In the genomic region with DNA sequence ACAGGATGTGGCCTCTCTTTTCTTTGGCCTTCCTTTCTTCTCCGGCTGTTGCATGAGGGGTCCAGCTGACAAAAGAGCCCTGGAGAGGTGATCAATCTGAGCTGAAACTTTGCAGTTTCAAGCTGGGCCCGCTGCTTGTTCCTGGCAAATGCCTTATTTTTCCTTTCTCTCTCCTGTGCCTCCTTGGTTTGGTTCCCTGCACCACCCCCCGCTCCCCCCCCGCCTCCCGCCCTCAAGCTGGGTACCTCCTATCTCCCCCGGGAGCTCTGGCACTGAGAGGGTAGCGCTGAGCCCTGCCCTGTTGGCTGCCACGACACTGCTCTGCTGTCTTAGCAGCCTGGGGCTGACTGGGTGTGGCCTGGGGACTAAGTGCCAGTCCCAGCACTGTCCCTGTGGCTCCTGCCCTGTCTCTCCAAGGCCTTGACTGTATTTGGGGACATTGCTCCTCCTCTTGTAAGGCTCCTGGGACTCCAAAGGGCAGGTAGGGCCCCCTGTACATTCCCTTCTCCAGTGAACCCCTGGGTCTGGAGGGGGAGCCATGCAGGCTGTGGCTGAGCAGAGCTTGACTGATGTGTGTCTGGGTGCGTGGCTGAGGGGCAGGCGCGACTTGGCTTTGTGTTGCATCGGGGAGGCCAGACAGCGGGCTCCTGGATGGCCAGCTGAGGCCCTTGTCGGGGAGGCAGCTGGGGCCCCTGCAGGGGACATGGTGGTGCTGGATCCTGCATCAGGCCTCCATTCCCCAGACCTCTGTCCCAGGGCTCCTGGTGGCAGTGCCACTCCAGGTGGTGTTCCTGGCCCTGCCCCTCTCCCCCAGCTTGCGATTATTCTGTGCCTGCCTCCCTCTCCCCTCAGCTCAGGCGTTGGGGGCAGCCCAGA, we compare ENCODE assay signal across 8 cellular contexts. TPM values are rescaled to one million over a fixed set of nuclear protein-coding genes. Genes with fewer than 3 reads are reported as not detected.
A peak's percentile ranks its signal among the peaks of the same experiment; 100 is the strongest.
DNase-seq lines count a peak whose midpoint lies in the region; ATAC-seq and TF ChIP-seq lines count a peak whose summit lies in the region.

No MANE protein-coding gene starts in this region.

- H3K27ac Mint-ChIP-seq in activated CD4-positive, alpha-beta T cell treated with anti-CD3 and anti-CD28 coated beads, Interleukin-2, amount 10 ng/mL, durations not matched to agents 24 days and 14 days: peak overlapping the region; percentile 58

- peaks cover 9% of the 10 kb centered on the region for H3K4me1 ChIP-seq in OCI-LY3 (ENCODE audit: low read length)
- no peaks in the 10 kb centered on the region for H3K4me1 ChIP-seq in mesendoderm (ENCODE audit: control insufficient read depth, low read depth, low read length)
- no peaks in the 10 kb centered on the region for H3K4me1 ChIP-seq in upper lobe of right lung

- no peak overlapping the region for H4K5ac ChIP-seq in mesendoderm (ENCODE audit: low read length)

- H3K27ac ChIP-seq in OCI-LY3 (ENCODE audit: low read length): no peak overlapping the region
- H3K27ac ChIP-seq in mesendoderm (ENCODE audit: low read depth, low read length): no peak overlapping the region
- peak overlapping the region; percentile 24 for H3K27ac ChIP-seq in upper lobe of right lung

- H2AK5ac ChIP-seq in mesendoderm (ENCODE audit: low read length): no peak overlapping the region

- ATAC-seq in upper lobe of right lung: peak; percentile 78
- no peak for ATAC-seq in GM21423 (IDR thresholded peaks at IDR 0.05; ENCODE audit: unreplicated experiment)

- H3K79me1 ChIP-seq in mesendoderm (ENCODE audit: low read length): no peaks in the 10 kb centered on the region

- peak overlapping the region; percentile 82 for H3K4me3 ChIP-seq in OCI-LY3 (ENCODE audit: low read length)
- H3K4me3 ChIP-seq in mesendoderm (ENCODE audit: low read length): peak overlapping the region; percentile 30
- peak overlapping the region; percentile 64 for H3K4me3 ChIP-seq in upper lobe of right lung

- H3K9ac ChIP-seq in OCI-LY3 (ENCODE audit: low read length) (peak overlapping the region; percentile 80), mesendoderm (ENCODE audit: low read length) (peak overlapping the region; percentile 70)

- WGBS in mesendoderm (ENCODE audit: extremely low coverage, insufficient coverage, low lambda C conversion rate): no CpG with 5 or more reads among the region's 16 CpGs

- no peak overlapping the region for H2BK120ac ChIP-seq in mesendoderm (ENCODE audit: low read depth, low read length)

- no peak overlapping the region for H2BK5ac ChIP-seq in mesendoderm (ENCODE audit: low read length)

- H3K9me3 ChIP-seq in OCI-LY3 (ENCODE audit: insufficient read depth, low read length): no peaks in the 10 kb centered on the region
- no peaks in the 10 kb centered on the region for H3K9me3 ChIP-seq in upper lobe of right lung

- H3K18ac ChIP-seq in mesendoderm (ENCODE audit: low read length): no peak overlapping the region

- no peak overlapping the region for H3K23ac ChIP-seq in mesendoderm (ENCODE audit: low read length)

- H3K79me2 ChIP-seq in OCI-LY3 (ENCODE audit: low read length) (peaks cover 14% of the 10 kb centered on the region; the same call in 1 of the 2 replicates), mesendoderm (ENCODE audit: control insufficient read depth, insufficient read depth, low read length) (no peaks in the 10 kb centered on the region)

- H2AFZ ChIP-seq in OCI-LY3 (ENCODE audit: low read depth, low read length): no peak overlapping the region

- no peaks in the 10 kb centered on the region for H3K9me3 Mint-ChIP-seq in activated CD4-positive, alpha-beta T cell treated with anti-CD3 and anti-CD28 coated beads, Interleukin-2, amount 10 ng/mL, durations not matched to agents 24 days and 14 days

- peak; percentile 63 for DNase-seq in activated CD4-positive, alpha-beta T cell treated with anti-CD3 and anti-CD28 coated beads, Interleukin-2, amount 10 ng/mL, durations not matched to agents 24 days and 14 days
- no peak for DNase-seq in activated CD4-positive, alpha-beta T cell treated with anti-CD3 and anti-CD28 coated beads for 4 hours
- peak; percentile 22 for DNase-seq in dedifferentiated amniotic fluid mesenchymal stem cell (ENCODE audit: extremely low spot score)
- DNase-seq in mesendoderm: peak; percentile 16
- DNase-seq in upper lobe of right lung: no peak
- DNase-seq in T-helper 9 cell: no peak

- H3K56ac ChIP-seq in mesendoderm (ENCODE audit: low read length): peak overlapping the region; percentile 85

- peaks cover 5% of the 10 kb centered on the region; the same call in 1 of the 2 replicates for H4K20me1 ChIP-seq in OCI-LY3 (ENCODE audit: insufficient read depth, low read length)

- intact Hi-C loops in activated CD4-positive, alpha-beta T cell treated with anti-CD3 and anti-CD28 coated beads, Interleukin-2, amount 10 ng/mL, durations not matched to agents 24 days and 14 days (cut with micrococcal nuclease): loop anchor here (1.0 kb wide), 2 partner anchors 15 to 20 kb away; a partner anchor contains a TSS
- intact Hi-C loops in upper lobe of right lung (cut with DNase I): no loop called here

- no peaks in the 10 kb centered on the region for H3K27me3 ChIP-seq in OCI-LY3 (ENCODE audit: low read depth, low read length)
- H3K27me3 ChIP-seq in mesendoderm (ENCODE audit: insufficient read depth, low read length, poor library complexity): no peaks in the 10 kb centered on the region
- H3K27me3 ChIP-seq in upper lobe of right lung: no peaks in the 10 kb centered on the region

- H3K36me3 Mint-ChIP-seq in activated CD4-positive, alpha-beta T cell treated with anti-CD3 and anti-CD28 coated beads, Interleukin-2, amount 10 ng/mL, durations not matched to agents 24 days and 14 days (ENCODE audit: low read depth): peaks cover 14% of the 10 kb centered on the region

- peaks cover 6% of the 10 kb centered on the region for H3K4me1 Mint-ChIP-seq in activated CD4-positive, alpha-beta T cell treated with anti-CD3 and anti-CD28 coated beads, Interleukin-2, amount 10 ng/mL, durations not matched to agents 24 days and 14 days

- no peaks in the 10 kb centered on the region for H3K27me3 Mint-ChIP-seq in activated CD4-positive, alpha-beta T cell treated with anti-CD3 and anti-CD28 coated beads, Interleukin-2, amount 10 ng/mL, durations not matched to agents 24 days and 14 days

- H4K8ac ChIP-seq in mesendoderm (ENCODE audit: low read depth, low read length): no peak overlapping the region

- TF ChIP-seq CTCF in OCI-LY3 (IDR thresholded peaks at IDR 0.05; ENCODE audit: low read depth, low read length) (no peak), upper lobe of right lung (IDR thresholded peaks at IDR 0.05) (no peak)

- H3K4me3 Mint-ChIP-seq in activated CD4-positive, alpha-beta T cell treated with anti-CD3 and anti-CD28 coated beads, Interleukin-2, amount 10 ng/mL, durations not matched to agents 24 days and 14 days: peak overlapping the region; percentile 84

- no peaks in the 10 kb centered on the region for H3K36me3 ChIP-seq in OCI-LY3 (replicated peaks; ENCODE audit: low read depth, low read length)
- no peaks in the 10 kb centered on the region for H3K36me3 ChIP-seq in mesendoderm (ENCODE audit: control insufficient read depth, insufficient read depth, low read length)
- no peaks in the 10 kb centered on the region for H3K36me3 ChIP-seq in upper lobe of right lung

- peak overlapping the region; percentile 88 for H3K4me2 ChIP-seq in OCI-LY3 (ENCODE audit: low read length)
- peak overlapping the region; percentile 50 for H3K4me2 ChIP-seq in mesendoderm (ENCODE audit: low read length)

- no peak overlapping the region for H3K4ac ChIP-seq in mesendoderm (ENCODE audit: low read depth, low read length)

- H2BK15ac ChIP-seq in mesendoderm (replicated peaks; ENCODE audit: low read depth): no peak overlapping the region

RNA-seq across cellular contexts. Expression of a gene that starts 1.1 kb away (rescaled TPM):
- total RNA-seq in activated CD4-positive, alpha-beta T cell treated with anti-CD3 and anti-CD28 coated beads, Interleukin-2, amount 10 ng/mL, durations not matched to agents 24 days and 14 days: 48.3 and 55.9 TPM in 2 replicates
- 8.7 TPM for polyA plus RNA-seq in mesendoderm (2013, experiment 1 of 2)
- 8.4 TPM for polyA plus RNA-seq in mesendoderm (2013, experiment 2 of 2)
- 49.0 TPM for total RNA-seq in upper lobe of right lung

RNA-seq across cellular contexts. Expression of a gene that starts 15.3 kb away (rescaled TPM):
- 85.4 and 85.9 TPM in 2 replicates for total RNA-seq in activated CD4-positive, alpha-beta T cell treated with anti-CD3 and anti-CD28 coated beads, Interleukin-2, amount 10 ng/mL, durations not matched to agents 24 days and 14 days
- 34.4 TPM for polyA plus RNA-seq in mesendoderm (2013, experiment 1 of 2)
- polyA plus RNA-seq in mesendoderm (2013, experiment 2 of 2): 35.6 TPM
- total RNA-seq in upper lobe of right lung: 82.0 TPM

RNA-seq across cellular contexts. Expression of a gene that starts 19.9 kb away (rescaled TPM):
- 53.0 and 53.1 TPM in 2 replicates for total RNA-seq in activated CD4-positive, alpha-beta T cell treated with anti-CD3 and anti-CD28 coated beads, Interleukin-2, amount 10 ng/mL, durations not matched to agents 24 days and 14 days
- 45.4 TPM for polyA plus RNA-seq in mesendoderm (2013, experiment 1 of 2)
- 45.3 TPM for polyA plus RNA-seq in mesendoderm (2013, experiment 2 of 2)
- 15.1 TPM for total RNA-seq in upper lobe of right lung

RNA-seq across cellular contexts. Expression of a gene that starts 22.2 kb away (rescaled TPM):
- 118 and 120 TPM in 2 replicates for total RNA-seq in activated CD4-positive, alpha-beta T cell treated with anti-CD3 and anti-CD28 coated beads, Interleukin-2, amount 10 ng/mL, durations not matched to agents 24 days and 14 days
- 65.9 TPM for polyA plus RNA-seq in mesendoderm (2013, experiment 1 of 2)
- 67.9 TPM for polyA plus RNA-seq in mesendoderm (2013, experiment 2 of 2)
- total RNA-seq in upper lobe of right lung: 108 TPM

RNA-seq across cellular contexts. Expression of a gene that starts 27.2 kb away (rescaled TPM):
- 54.8 and 57.3 TPM in 2 replicates for total RNA-seq in activated CD4-positive, alpha-beta T cell treated with anti-CD3 and anti-CD28 coated beads, Interleukin-2, amount 10 ng/mL, durations not matched to agents 24 days and 14 days
- 13.6 TPM for polyA plus RNA-seq in mesendoderm (2013, experiment 1 of 2)
- 14.1 TPM for polyA plus RNA-seq in mesendoderm (2013, experiment 2 of 2)
- 33.8 TPM for total RNA-seq in upper lobe of right lung

Comparison
In these comparisons a context has a peak if more than half of its experiments do, and no peak if none do; other contexts are left out.
1. DNase-seq: peak in activated CD4-positive, alpha-beta T cell treated with anti-CD3 and anti-CD28 coated beads, Interleukin-2, amount 10 ng/mL, durations not matched to agents 24 days and 14 days (single experiment), dedifferentiated amniotic fluid mesenchymal stem cell (single experiment) and mesendoderm (single experiment); none in activated CD4-positive, alpha-beta T cell treated with anti-CD3 and anti-CD28 coated beads for 4 hours (0 of 2), upper lobe of right lung (single experiment) and T-helper 9 cell (single experiment).
2. H3K4me3 ChIP-seq: peak in every context shown above with its lines; median percentile 82 in OCI-LY3; 64 in upper lobe of right lung; 30 in mesendoderm.